ENCODE assay signal across 1 cellular context in the genomic region with DNA sequence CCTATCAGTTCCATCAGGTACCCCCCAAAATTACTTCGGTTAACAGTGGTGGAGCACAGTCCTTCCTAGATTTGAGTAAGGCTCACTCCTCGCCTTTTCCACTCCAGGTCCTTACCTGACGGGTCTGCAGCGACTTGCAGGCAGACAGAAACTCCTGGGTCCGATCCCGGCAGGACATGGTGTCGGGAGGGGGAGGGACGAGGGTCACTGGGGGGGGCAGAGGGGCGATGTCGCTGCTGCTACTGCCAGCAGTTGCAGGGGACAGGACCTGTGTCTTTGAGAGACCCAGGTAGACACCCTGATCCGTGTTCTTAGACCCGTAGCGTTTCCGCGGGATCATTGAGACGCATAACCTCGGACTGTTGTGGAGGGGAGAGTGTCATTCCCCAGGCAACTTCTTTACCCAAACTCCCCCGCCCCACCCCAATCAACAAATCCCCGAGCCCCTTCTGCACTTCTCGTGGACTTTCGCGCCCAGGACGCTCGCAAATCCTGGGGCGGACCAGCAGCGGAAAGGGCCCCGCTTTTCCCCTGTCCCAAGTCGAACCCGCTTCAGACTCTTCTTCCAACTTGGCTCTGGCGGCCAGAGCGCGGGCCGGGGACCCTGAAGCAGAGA.
TF ChIP-seq lines count a peak whose summit lies in the region.

No MANE protein-coding gene starts in this region.

TF ChIP-seq in GM23338, 12 proteins besides CTCF, POLR2A, EP300 and RAD21 (continued from another document):
- TF ChIP-seq NANOG (IDR thresholded peaks at IDR 0.05; ENCODE audit: borderline replicate concordance) (no peak), ZNF114 (CRISPR knock-in tag; IDR thresholded peaks at IDR 0.05) (no peak), JUNB (IDR thresholded peaks at IDR 0.05; ENCODE audit: unreplicated experiment) (no peak)
TF ChIP-seq in GM23338: peak in this region for 0.
